In genomic region chr6:54448617-54449016, GRCh38 we compare ENCODE assay signal across 8 cellular contexts.
"Had no signal": no experiment of that assay in that cellular context is flagged by ENCODE, and none has a peak within 500 bp of the region (broad histone marks: within the 10 kb centered on the region; RNA-seq: fewer than 3 reads in every experiment).

No MANE protein-coding gene starts in this region.

- H3K4me3 ChIP-seq: GM23248, K562 had no signal

- H3K27ac ChIP-seq: GM23248 had no signal

- DNase-seq: GM23248, GOT3, H9, HCEC 1CT, IMR-90, KG1 had no signal

- H2AFZ ChIP-seq: GM23248 had no signal

- ATAC-seq: K562 had no signal

- H3K4me3 Mint-ChIP-seq: H9 had no signal

- H3K4me1 Mint-ChIP-seq: H9 had no signal

- H3K27ac Mint-ChIP-seq: H9 had no signal

- FAIRE-seq: HTR-8/SVneo, K562 had no signal

- H3K9ac ChIP-seq: GM23248 had no signal
